19 cellular contexts compared by ENCODE assay signal in genomic region chr18:47247036-47247832, GRCh38. TPM values are rescaled to one million over a fixed set of nuclear protein-coding genes. Genes with fewer than 3 reads are reported as not detected.
DNase-seq lines count a peak whose midpoint lies in the region; ATAC-seq and TF ChIP-seq lines count a peak whose summit lies in the region.
"Had no signal": no experiment of that assay in that cellular context is flagged by ENCODE, and none has a peak within 500 bp of the region (broad histone marks: within the 10 kb centered on the region; RNA-seq: fewer than 3 reads in every experiment).

No MANE protein-coding gene starts in this region.

- H3K27ac Mint-ChIP-seq in H9 = no peak overlapping the region
- H3K27ac Mint-ChIP-seq: activated naive CD4-positive, alpha-beta T cell treated with anti-CD3 and anti-CD28 coated beads, Interleukin-2, amount 50 U/mL, for 72 hours; CD8-positive, alpha-beta T cell; dendritic cell treated with granulocyte-macrophage colony-stimulating factor and Interleukin-4, amounts not matched to agents 40 ng/mL and 50 ng/mL, for 4 days had no signal

- H4K20me1 ChIP-seq in H9 (ENCODE audit: control insufficient read depth, insufficient read depth, insufficient read length) (peaks cover 7% of the 10 kb centered on the region), PC-3 (ENCODE audit: low read length) (no peaks in the 10 kb centered on the region)

- H3K4me2 ChIP-seq in H9 (ENCODE audit: insufficient read depth, insufficient read length, low read length) = peak overlapping the region; percentile 67
- no peak overlapping the region for H3K4me2 ChIP-seq in PC-3 (ENCODE audit: low read length)

- H3K27ac ChIP-seq in H9 (ENCODE audit: insufficient read length, low read depth, low read length) (no peak overlapping the region), PC-3 (ENCODE audit: low read length) (no peak overlapping the region)
- H3K27ac ChIP-seq: gastroesophageal sphincter, pancreas, Peyer's patch had no signal

- H4K5ac ChIP-seq in H9 (ENCODE audit: insufficient read length, low read depth, low read length) = no peak overlapping the region

- H3K79me2 ChIP-seq in H9 (ENCODE audit: insufficient read depth, low read length) (no peaks in the 10 kb centered on the region), PC-3 (ENCODE audit: low read length) (no peaks in the 10 kb centered on the region)

- no peaks in the 10 kb centered on the region for H3K36me3 ChIP-seq in neuron (ENCODE audit: insufficient read depth, low read length)
- H3K36me3 ChIP-seq in PC-3 (ENCODE audit: low read depth, low read length) = no peaks in the 10 kb centered on the region
- H3K36me3 ChIP-seq: gastroesophageal sphincter, pancreas, Peyer's patch had no signal

- H3K23me2 ChIP-seq in H9 (ENCODE audit: insufficient read length, low read depth, low read length, poor library complexity, severe bottlenecking) = peaks cover 13% of the 10 kb centered on the region

- H3K4ac ChIP-seq in H9 (ENCODE audit: low read depth, low read length) = no peak overlapping the region

- POLR2A ChIA-PET in PC-3 (lab: Charles Lee; ENCODE audit: unreplicated experiment) = no interaction called here

- no peak overlapping the region for H2AFZ ChIP-seq in H9 (ENCODE audit: low read length)
- peak overlapping the region; percentile 29 for H2AFZ ChIP-seq in neuron (ENCODE audit: low read depth, low read length)
- H2AFZ ChIP-seq in PC-3 (ENCODE audit: low read length) = no peak overlapping the region

- peak; percentile 66 for TF ChIP-seq CTCF in H9 (conservative IDR thresholded peaks at IDR 0.05)
- TF ChIP-seq CTCF in fibroblast of villous mesenchyme (IDR thresholded peaks at IDR 0.05; ENCODE audit: insufficient read depth, low read depth, low read length) = peak; percentile 28
- TF ChIP-seq CTCF in PC-3 (conservative IDR thresholded peaks at IDR 0.05; ENCODE audit: low read depth, low read length) = no peak

- H3K23ac ChIP-seq in H9 (ENCODE audit: insufficient read length, low read depth, low read length) = no peak overlapping the region

- no TSS peak for BruUV-seq in PC-3 (replicated peaks; lab: Mats Ljungman, UMichigan)

- no peak overlapping the region for H3K9ac ChIP-seq in H9 (ENCODE audit: extremely low read depth, insufficient read length, low read length)
- no peak overlapping the region for H3K9ac ChIP-seq in PC-3 (ENCODE audit: low read length)

- H3K4me1 Mint-ChIP-seq in H9 = peaks cover 49 to 66% of the 10 kb centered on the region in 2 experiments

- H3K4me3 ChIP-seq in fibroblast of villous mesenchyme (ENCODE audit: low read depth, low read length) (no peak overlapping the region), neuron (ENCODE audit: low read length) (no peak overlapping the region), PC-3 (ENCODE audit: low read length) (no peak overlapping the region)
- H3K4me3 ChIP-seq: pancreas, Peyer's patch had no signal

- no peak overlapping the region for H2AK5ac ChIP-seq in H9 (ENCODE audit: insufficient read length, low read length)

- H4K91ac ChIP-seq in H9 (ENCODE audit: insufficient read length, low read depth, low read length) = no peak overlapping the region

- H3K79me1 ChIP-seq in H9 (ENCODE audit: insufficient read depth, low read depth, low read length, poor library complexity, severe bottlenecking) = no peaks in the 10 kb centered on the region

- ATAC-seq in HG02981 (IDR thresholded peaks at IDR 0.05; ENCODE audit: unreplicated experiment) (no peak), PC-3 (no peak)
- ATAC-seq: CD8-positive, alpha-beta T cell; gastroesophageal sphincter; stimulated activated naive CD8-positive, alpha-beta T cell treated with anti-CD3 and anti-CD28 coated beads, Interleukin-15, Interleukin-2, amounts not matched to agents 100 U/mL and 50 U/mL, for 24 hours had no signal

- H3K9me3 Mint-ChIP-seq in H9 = peaks cover 9 to 17% of the 10 kb centered on the region in 2 experiments
- H3K9me3 Mint-ChIP-seq: CD8-positive, alpha-beta T cell; dendritic cell treated with granulocyte-macrophage colony-stimulating factor and Interleukin-4, amounts not matched to agents 40 ng/mL and 50 ng/mL, for 4 days had no signal

- peaks cover 73% of the 10 kb centered on the region for H3K27me3 Mint-ChIP-seq in H9 (ENCODE audit: low read depth)

- DNase-seq in AG20443 (ENCODE audit: low spot score) (peak; percentile 63), H9 (peak; percentile 75), fibroblast of villous mesenchyme (ENCODE audit: low read depth) (no peak), amniotic stem cell (lab: John Stamatoyannopoulos, UW) (no peak), PC-3 (no peak), activated gamma-delta T cell treated with Interleukin-2 at 50 U/mL for 16 hours (no peak)
- DNase-seq: CD8-positive, alpha-beta T cell; Peyer's patch; stimulated activated CD4-positive, alpha-beta T cell treated with anti-CD3 and anti-CD28 coated beads, Interleukin-4, amount 100 ng/mL, for 4 hours; stimulated activated naive CD8-positive, alpha-beta T cell treated with anti-CD3 and anti-CD28 coated beads, Interleukin-15, Interleukin-2, amounts not matched to agents 100 U/mL and 50 U/mL, for 24 hours had no signal

- intact Hi-C loops in PC-3 (cut with micrococcal nuclease) = no loop called here

- H3K18ac ChIP-seq in H9 (ENCODE audit: insufficient read length, low read depth, low read length) = no peak overlapping the region

- no peak overlapping the region for H4K8ac ChIP-seq in H9 (replicated peaks; ENCODE audit: insufficient read length, low read depth, low read length)

- peak overlapping the region; percentile 69 to 82; a peak in 4 of 5 replicates for H3K4me3 Mint-ChIP-seq in H9
- H3K4me3 Mint-ChIP-seq: CD8-positive, alpha-beta T cell; dendritic cell treated with granulocyte-macrophage colony-stimulating factor and Interleukin-4, amounts not matched to agents 40 ng/mL and 50 ng/mL, for 4 days had no signal

- H3K4me1 ChIP-seq in H9 (ENCODE audit: insufficient read depth, low read length) = 0 out of 2 replicates have a peak, but pooled peaks cover 1% of the 10 kb centered on the region
- peaks cover 5% of the 10 kb centered on the region for H3K4me1 ChIP-seq in neuron (ENCODE audit: insufficient read depth, low read length)
- H3K4me1 ChIP-seq in PC-3 (ENCODE audit: insufficient read depth, low read length) = no peaks in the 10 kb centered on the region
- H3K4me1 ChIP-seq: pancreas, Peyer's patch had no signal

- H2BK20ac ChIP-seq in H9 (ENCODE audit: low read depth, low read length, poor library complexity, severe bottlenecking) = no peak overlapping the region

- H3T11ph ChIP-seq in H9 (ENCODE audit: low read length) = no peak overlapping the region

- H3K56ac ChIP-seq in H9 (ENCODE audit: insufficient read length, low read depth, low read length) = no peak overlapping the region

- H2BK15ac ChIP-seq in H9 (ENCODE audit: low read depth, low read length) = no peak overlapping the region

- WGBS in H9 (ENCODE audit: extremely low coverage, insufficient read length, low lambda C conversion rate) = no CpG with 5 or more reads among the region's 101 CpGs

- H2BK5ac ChIP-seq in H9 (ENCODE audit: insufficient read length, low read length) = no peak overlapping the region

- no peak overlapping the region for H2BK120ac ChIP-seq in H9 (ENCODE audit: low read depth, low read length, poor library complexity, severe bottlenecking)

- peaks cover 43% of the 10 kb centered on the region for H3K27me3 ChIP-seq in H9 (ENCODE audit: insufficient read depth, low read length)
- peaks cover 90% of the 10 kb centered on the region for H3K27me3 ChIP-seq in neuron (ENCODE audit: insufficient read depth, low read length)
- H3K27me3 ChIP-seq in PC-3 (ENCODE audit: low read length) = peaks cover 23% of the 10 kb centered on the region

- no peaks in the 10 kb centered on the region for H3K9me3 ChIP-seq in H9 (ENCODE audit: control insufficient read depth, low read depth, low read length)
- H3K9me3 ChIP-seq in neuron (ENCODE audit: low read length) = peaks cover 21% of the 10 kb centered on the region
- no peaks in the 10 kb centered on the region for H3K9me3 ChIP-seq in PC-3 (ENCODE audit: low read length)
- H3K9me3 ChIP-seq: gastroesophageal sphincter, pancreas, Peyer's patch had no signal

- H3K14ac ChIP-seq in H9 (ENCODE audit: insufficient read depth, low read length) = no peak overlapping the region

- no peaks in the 10 kb centered on the region for H3K9me2 ChIP-seq in PC-3 (replicated peaks; ENCODE audit: low read length)

- H3K36me3 Mint-ChIP-seq in H9 (ENCODE audit: insufficient read depth in 1 of 3, low read depth in 3 of 3) = peaks cover 0 to 4% (median 3%) of the 10 kb centered on the region in 3 experiments; a peak in 2 of 7 replicates
- H3K36me3 Mint-ChIP-seq: CD8-positive, alpha-beta T cell had no signal

- no peaks in the 10 kb centered on the region for H3F3A ChIP-seq in PC-3 (ENCODE audit: low read length, unreplicated experiment)

- CTCF ChIA-PET in PC-3 (lab: Charles Lee) = no interaction called here

- no peak overlapping the region for H2BK12ac ChIP-seq in H9 (ENCODE audit: insufficient read length, low read depth, low read length)

RNA-seq across cellular contexts. Expression of gene SKOR2, which starts 4.2 kb away (rescaled TPM):
- total RNA-seq in H9 (2021) = 0.18 and 0.24 TPM in 2 replicates
- not detected in 2 replicates for total RNA-seq in fibroblast of villous mesenchyme
- not detected in 2 replicates for total RNA-seq in PC-3 (2014; rRNA removed)
- total RNA-seq: activated CD8-positive, alpha-beta memory T cell treated with anti-CD3 and anti-CD28 coated beads for 36 hours; activated naive CD4-positive, alpha-beta T cell treated with anti-CD3 and anti-CD28 coated beads, Interleukin-2, amount 50 U/mL, for 72 hours; CD8-positive, alpha-beta T cell; gastroesophageal sphincter; lung microvascular endothelial cell; pancreas; Peyer's patch; T-helper 2 cell treated with Interferon-gamma antibody and Interleukin-4, amounts not matched to agents 100 ng/mL and 5 ng/mL, for 36 hours had no signal

Comparison
In these comparisons a context has a peak if more than half of its experiments do, and no peak if none do; other contexts are left out.
1. DNase-seq: peak in AG20443 (single experiment) and H9 (single experiment); none in fibroblast of villous mesenchyme (single experiment), amniotic stem cell (single experiment), PC-3 (single experiment) and activated gamma-delta T cell treated with Interleukin-2 at 50 U/mL for 16 hours (single experiment).